8 cellular contexts compared by ENCODE assay signal in the genomic region with DNA sequence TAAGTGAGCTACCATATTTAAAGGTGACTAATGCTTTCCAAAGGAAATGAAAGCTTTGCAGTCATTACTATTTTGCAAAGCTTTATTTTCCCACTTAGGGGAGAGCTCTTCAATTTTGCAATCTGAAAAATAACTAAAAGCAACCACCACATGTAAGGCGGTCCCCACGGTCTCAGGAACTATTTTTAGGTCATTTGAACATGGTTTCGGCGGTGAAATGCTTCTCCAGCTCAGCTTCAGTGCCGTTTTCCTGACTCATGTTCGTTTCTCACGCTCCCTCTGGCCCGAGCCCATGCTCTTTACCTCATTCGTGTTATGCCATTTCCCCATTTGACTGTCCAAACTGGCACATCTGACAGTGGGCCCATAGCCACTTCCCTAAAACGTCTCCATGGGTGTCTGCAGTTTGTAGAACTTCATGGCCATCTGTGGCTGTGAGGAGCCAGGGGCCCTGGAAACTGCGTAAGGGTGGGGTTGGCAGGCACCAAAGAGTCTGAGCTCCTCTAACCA. TPM values are rescaled to one million over a fixed set of nuclear protein-coding genes. Genes with fewer than 3 reads are reported as not detected.
DNase-seq lines count a peak whose midpoint lies in the region; ATAC-seq lines count a peak whose summit lies in the region.

No MANE protein-coding gene starts in this region.

- no peaks in the 10 kb centered on the region for H3K36me3 ChIP-seq in CD4-positive, CD25-positive, alpha-beta regulatory T cell (ENCODE audit: control insufficient read depth, insufficient read depth, low read length)

- peak overlapping the region; percentile 58 for H3K4me3 ChIP-seq in CD4-positive, CD25-positive, alpha-beta regulatory T cell (ENCODE audit: low read depth, low read length)

- ATAC-seq in CD4-positive, CD25-positive, alpha-beta regulatory T cell (ENCODE audit: low read depth in 2 of 2) = no peak
- peak; percentile 65 for ATAC-seq in GM19455 (IDR thresholded peaks at IDR 0.05; ENCODE audit: unreplicated experiment)
- ATAC-seq in HG03565 (IDR thresholded peaks at IDR 0.05; ENCODE audit: unreplicated experiment) = peak; percentile 63
- ATAC-seq in activated T-cell treated with anti-CD3 and anti-CD28 coated beads, Interleukin-2, amount 50 U/mL, for 72 hours (replicated peaks in 1 of 2) = peak; percentile 67 to 68
- ATAC-seq in stimulated activated naive CD8-positive, alpha-beta T cell treated with anti-CD3 and anti-CD28 coated beads, Interleukin-15, Interleukin-2, amounts not matched to agents 100 U/mL and 50 U/mL, for 24 hours = peak; percentile 70

- peak overlapping the region; percentile 43 for H3K27ac ChIP-seq in CD4-positive, CD25-positive, alpha-beta regulatory T cell (ENCODE audit: insufficient read depth, low read length, poor library complexity, severe bottlenecking)

- peaks cover 50% of the 10 kb centered on the region for H3K4me1 ChIP-seq in CD4-positive, CD25-positive, alpha-beta regulatory T cell (ENCODE audit: control insufficient read depth, insufficient read depth, low read length, poor library complexity, severe bottlenecking)

- peaks cover 26 to 64% (median 47%) of the 10 kb centered on the region in 4 donors for H3K4me1 Mint-ChIP-seq in CD4-positive, CD25-positive, alpha-beta regulatory T cell
- H3K4me1 Mint-ChIP-seq in activated T-cell treated with anti-CD3 and anti-CD28 coated beads, Interleukin-2, amount 50 U/mL, for 72 hours (ENCODE audit: low read depth) = peaks cover 88% of the 10 kb centered on the region

- peak overlapping the region; percentile 11 to 39 (median 38) for H3K4me3 Mint-ChIP-seq in CD4-positive, CD25-positive, alpha-beta regulatory T cell
- peak overlapping the region; percentile 51 to 60 for H3K4me3 Mint-ChIP-seq in activated T-cell treated with anti-CD3 and anti-CD28 coated beads, Interleukin-2, amount 50 U/mL, for 72 hours

- H3K27me3 ChIP-seq in CD4-positive, CD25-positive, alpha-beta regulatory T cell (ENCODE audit: control insufficient read depth, insufficient read depth, low read length) = no peaks in the 10 kb centered on the region

- no peaks in the 10 kb centered on the region for H3K36me3 Mint-ChIP-seq in CD4-positive, CD25-positive, alpha-beta regulatory T cell
- H3K36me3 Mint-ChIP-seq in activated T-cell treated with anti-CD3 and anti-CD28 coated beads, Interleukin-2, amount 50 U/mL, for 72 hours (ENCODE audit: insufficient read depth in 2 of 2) = peaks cover 7 to 12% of the 10 kb centered on the region in 2 donors

- no peaks in the 10 kb centered on the region for H3K27me3 Mint-ChIP-seq in CD4-positive, CD25-positive, alpha-beta regulatory T cell
- H3K27me3 Mint-ChIP-seq in activated T-cell treated with anti-CD3 and anti-CD28 coated beads, Interleukin-2, amount 50 U/mL, for 72 hours (ENCODE audit: low read depth) = no peaks in the 10 kb centered on the region

- DNase-seq in CD4-positive, CD25-positive, alpha-beta regulatory T cell = peak in 1 of 3 donors; percentile 66
- DNase-seq in activated T-cell treated with anti-CD3 and anti-CD28 coated beads, Interleukin-2, amount 50 U/mL, for 72 hours = peak; percentile 73 to 83
- DNase-seq in iris pigment epithelial cell (ENCODE audit: low read depth) (peak; percentile 39), COLO668 (lab: John Stamatoyannopoulos, UW; ENCODE audit: unreplicated experiment) (no peak), cerebellar cortex (ENCODE audit: low spot score) (no peak)
- DNase-seq in stimulated activated naive CD8-positive, alpha-beta T cell treated with anti-CD3 and anti-CD28 coated beads, Interleukin-15, Interleukin-2, amounts not matched to agents 100 U/mL and 50 U/mL, for 24 hours = peak; percentile 70

- no peaks in the 10 kb centered on the region for H3K9me3 Mint-ChIP-seq in CD4-positive, CD25-positive, alpha-beta regulatory T cell
- peaks cover 5 to 8% of the 10 kb centered on the region in 2 donors for H3K9me3 Mint-ChIP-seq in activated T-cell treated with anti-CD3 and anti-CD28 coated beads, Interleukin-2, amount 50 U/mL, for 72 hours

- no peaks in the 10 kb centered on the region for H3K9me3 ChIP-seq in CD4-positive, CD25-positive, alpha-beta regulatory T cell (ENCODE audit: control insufficient read depth in 2 of 2, low read length in 2 of 2)

- H3K27ac Mint-ChIP-seq in CD4-positive, CD25-positive, alpha-beta regulatory T cell = peak overlapping the region; percentile 68 to 87 (median 75)
- peak overlapping the region; percentile 67 for H3K27ac Mint-ChIP-seq in activated T-cell treated with anti-CD3 and anti-CD28 coated beads, Interleukin-2, amount 50 U/mL, for 72 hours

RNA-seq across cellular contexts. Expression of a gene that starts 46.5 kb away (rescaled TPM):
- 40.9 TPM for total RNA-seq in CD4-positive, CD25-positive, alpha-beta regulatory T cell
- polyA plus RNA-seq in CD4-positive, CD25-positive, alpha-beta regulatory T cell = 10 to 100 TPM; 27.3 to 41.7 (median 39.4) TPM
- total RNA-seq in activated T-cell treated with anti-CD3 and anti-CD28 coated beads, Interleukin-2, amount 50 U/mL, for 72 hours = 10 to 100 TPM; 62.4 to 71.6 TPM

Comparison
In these comparisons a context has a peak if more than half of its experiments do, and no peak if none do; other contexts are left out.
1. ATAC-seq: peak in GM19455 (single experiment), HG03565 (single experiment), activated T-cell treated with anti-CD3 and anti-CD28 coated beads, Interleukin-2, amount 50 U/mL, for 72 hours (2 of 2) and stimulated activated naive CD8-positive, alpha-beta T cell treated with anti-CD3 and anti-CD28 coated beads, Interleukin-15, Interleukin-2, amounts not matched to agents 100 U/mL and 50 U/mL, for 24 hours (single experiment); none in CD4-positive, CD25-positive, alpha-beta regulatory T cell (0 of 2).
2. DNase-seq: peak in activated T-cell treated with anti-CD3 and anti-CD28 coated beads, Interleukin-2, amount 50 U/mL, for 72 hours (2 of 2), iris pigment epithelial cell (single experiment) and stimulated activated naive CD8-positive, alpha-beta T cell treated with anti-CD3 and anti-CD28 coated beads, Interleukin-15, Interleukin-2, amounts not matched to agents 100 U/mL and 50 U/mL, for 24 hours (single experiment); none in COLO668 (single experiment) and cerebellar cortex (single experiment).